29 cellular contexts compared by ENCODE assay signal in the genomic region with DNA sequence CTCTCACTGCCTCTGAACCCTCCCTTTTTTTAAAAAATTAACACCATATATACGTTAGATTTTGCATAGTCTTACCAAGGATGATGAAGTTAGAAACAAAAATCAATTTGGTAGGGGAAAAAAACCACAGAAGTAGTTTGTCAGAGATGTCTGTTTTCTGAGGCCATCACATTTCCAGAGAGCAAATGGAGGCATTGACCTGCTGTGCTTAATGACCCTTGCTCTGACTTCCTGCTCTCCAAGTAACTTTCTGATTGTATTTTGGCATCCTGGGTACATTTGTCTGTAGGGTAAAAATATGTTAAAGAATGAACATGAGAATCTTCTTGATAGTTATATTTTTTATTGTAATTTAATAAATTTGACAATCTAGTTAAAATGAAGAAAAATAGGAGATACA.
DNase-seq lines count a peak whose midpoint lies in the region; ATAC-seq, FAIRE-seq and TF ChIP-seq lines count a peak whose summit lies in the region.
"Had no signal": no experiment of that assay in that cellular context is flagged by ENCODE, and none has a peak within 500 bp of the region (broad histone marks: within the 10 kb centered on the region; RNA-seq: fewer than 3 reads in every experiment).

No MANE protein-coding gene starts in this region.

- intact Hi-C loops in HepG2 (cut with micrococcal nuclease; ENCODE audit: unreplicated experiment) (no loop called here), esophagus squamous epithelium (cut with DNase I) (no loop called here)

- TF ChIP-seq RAD21 in liver (IDR thresholded peaks at IDR 0.05): no peak
- no peak for TF ChIP-seq RAD21 in HepG2 (CRISPR knock-in tag; IDR thresholded peaks at IDR 0.05)

- H4K20me1 ChIP-seq in HepG2 (ENCODE audit: insufficient read depth, low read length): no peaks in the 10 kb centered on the region
- H4K20me1 ChIP-seq: BLaER1 had no signal

- ATAC-seq in HepG2: no peak
- ATAC-seq: GM23338 had no signal

- H3K9me3 ChIP-seq in liver (ENCODE audit: control insufficient read depth in 4 of 4, low read length in 3 of 4) (no peaks in the 10 kb centered on the region), HepG2 (ENCODE audit: low read length) (no peaks in the 10 kb centered on the region), esophagus squamous epithelium (no peaks in the 10 kb centered on the region)
- H3K9me3 ChIP-seq: BLaER1, SJSA1 had no signal

- DNase-seq in HepG2 (ENCODE audit: low spot score) (no peak), glomerular visceral epithelial cell (ENCODE audit: extremely low spot score) (peak; percentile 35), nephron progenitor cell (no peak), AG20443 (ENCODE audit: low spot score) (no peak), esophagus squamous epithelium (lab: John Stamatoyannopoulos, UW) (no peak), HTR-8/SVneo (ENCODE audit: insufficient read length, low spot score) (no peak)
- DNase-seq: CD4-positive, CD25-positive, alpha-beta regulatory T cell; DMS153; DND-41; H9; HFFc6; NCI-H1092 treated with DMSO at 0.1 percent for 48 hours; NCI-H1436 treated with DMSO at 0.1 percent for 48 hours; NCI-H187 treated with DMSO at 0.1 percent for 48 hours; NCI-H2107; NCI-H446; NCI-H526; NCI-H82; NK-92 treated with Interleukin-12 subunit alpha and Interleukin-12 subunit beta, amount 100 ng/mL, for 24 hours; PC-9; Right ventricle myocardium superior; RPMI8226 had no signal

- no peak for TF ChIP-seq CTCF in liver (IDR thresholded peaks at IDR 0.05; ENCODE audit: low read depth, low read length, missing input control)
- TF ChIP-seq CTCF in HepG2 (CRISPR knock-in tag; IDR thresholded peaks at IDR 0.05): no peak
- no peak for TF ChIP-seq CTCF in nephron progenitor cell (IDR thresholded peaks at IDR 0.05)
- TF ChIP-seq CTCF in esophagus squamous epithelium (IDR thresholded peaks at IDR 0.05): no peak

- FAIRE-seq in HepG2 (lab: Jason Lieb, UNC): no peak
- FAIRE-seq in HTR-8/SVneo (lab: Jason Lieb, UNC): no peak
- FAIRE-seq: GM18507 had no signal

- TF ChIP-seq POLR2A in HepG2 (IDR thresholded peaks at IDR 0.05; ENCODE audit: insufficient read depth in 1 of 2, low read depth in 2 of 2, low read length in 2 of 2) (no peak), esophagus squamous epithelium (IDR thresholded peaks at IDR 0.05) (no peak)

- no peaks in the 10 kb centered on the region for H3K79me2 ChIP-seq in HepG2 (ENCODE audit: insufficient read depth, low read length)

- peaks cover 4% of the 10 kb centered on the region for H3K9me3 Mint-ChIP-seq in nephron progenitor cell
- H3K9me3 Mint-ChIP-seq: GM23338, H9, HFFc6 had no signal

- no peak overlapping the region for H3K4me3 Mint-ChIP-seq in nephron progenitor cell
- H3K4me3 Mint-ChIP-seq: CD4-positive, CD25-positive, alpha-beta regulatory T cell; GM23338; H9; HFFc6; IgD-negative memory B cell had no signal

- peak overlapping the region; percentile 54 for H3K27ac Mint-ChIP-seq in nephron progenitor cell
- H3K27ac Mint-ChIP-seq: CD4-positive, CD25-positive, alpha-beta regulatory T cell; GM23338; H9; HFFc6; IgD-negative memory B cell had no signal

- peaks cover 15% of the 10 kb centered on the region for H3K36me3 Mint-ChIP-seq in nephron progenitor cell (ENCODE audit: low read depth)

- H3K27me3 ChIP-seq in liver (ENCODE audit: control insufficient read depth in 4 of 4, insufficient read depth in 4 of 4, low read length in 3 of 4) (no peaks in the 10 kb centered on the region), HepG2 (ENCODE audit: control insufficient read depth in 1 of 2, insufficient read depth in 2 of 2, low read length in 2 of 2) (no peaks in the 10 kb centered on the region), esophagus squamous epithelium (no peaks in the 10 kb centered on the region)
- H3K27me3 ChIP-seq: BLaER1, SJSA1 had no signal

- H3K4me2 ChIP-seq in HepG2 (ENCODE audit: low read depth, low read length): no peak overlapping the region; the same call in 1 of the 2 replicates
- H3K4me2 ChIP-seq: BLaER1, GM23338, PC-9 had no signal

- H3K4me1 ChIP-seq in liver (ENCODE audit: control insufficient read depth in 4 of 4, insufficient read depth in 4 of 4, low read length in 3 of 4) (peaks cover 7 to 36% (median 34%) of the 10 kb centered on the region in 4 donors), HepG2 (ENCODE audit: insufficient read depth, low read length) (peaks cover 53% of the 10 kb centered on the region), esophagus squamous epithelium (no peaks in the 10 kb centered on the region)

- no peaks in the 10 kb centered on the region for H3K36me3 ChIP-seq in liver (ENCODE audit: control insufficient read depth in 4 of 4, insufficient read depth in 3 of 4, low read depth in 1 of 4, low read length in 3 of 4)
- no peaks in the 10 kb centered on the region for H3K36me3 ChIP-seq in HepG2 (replicated peaks in 1 of 2; ENCODE audit: control insufficient read depth in 1 of 2, insufficient read depth in 2 of 2, low read length in 2 of 2)
- no peaks in the 10 kb centered on the region for H3K36me3 ChIP-seq in esophagus squamous epithelium
- H3K36me3 ChIP-seq: SJSA1 had no signal

- WGBS in liver: 52% methylated on average over 1 of the region's 1 CpG
- 83% methylated on average over 1 of the region's 1 CpG for WGBS in HepG2 (ENCODE audit: low lambda C conversion rate)
- 83 to 90% methylated on average over 1 of the region's 1 CpG for WGBS in esophagus squamous epithelium, 2 donors

- in situ Hi-C loops in HepG2 (cut with HindIII; ENCODE audit: extremely low pct_ligation_motif_present, low pct_unique_long_range_greater_than_20kb): no loop called here

- no TSS peak for BruUV-seq in HepG2 (replicated peaks; lab: Mats Ljungman, UMichigan)

- H3K9ac ChIP-seq in liver (ENCODE audit: low read depth in 1 of 2, low read length in 2 of 2) (no peak overlapping the region), HepG2 (ENCODE audit: insufficient read depth, low read depth, low read length) (no peak overlapping the region)
- H3K9ac ChIP-seq: BLaER1 had no signal

- no peak overlapping the region for H3K4me3 ChIP-seq in liver (ENCODE audit: low read depth in 1 of 3, low read length in 3 of 3)
- H3K4me3 ChIP-seq in HepG2 (replicated peaks in 1 of 3; ENCODE audit: insufficient read depth in 1 of 3, low read depth in 2 of 3, low read length in 3 of 3): no peak overlapping the region
- no peak overlapping the region for H3K4me3 ChIP-seq in esophagus squamous epithelium
- H3K4me3 ChIP-seq: BLaER1, GM23338, PC-9, SJSA1 had no signal

- H3K4me1 Mint-ChIP-seq in nephron progenitor cell: peaks cover 41% of the 10 kb centered on the region
- H3K4me1 Mint-ChIP-seq: GM23338, H9 had no signal

- POLR2A ChIA-PET in HepG2 (lab: Yijun Ruan, JAX): no interaction called here

- CTCF ChIA-PET in HepG2 (lab: Yijun Ruan, JAX; ENCODE audit: low intra/inter-chr PET ratio, low total read pairs): no interaction called here

- no peaks in the 10 kb centered on the region for H3K27me3 Mint-ChIP-seq in nephron progenitor cell (ENCODE audit: low read depth, poor library complexity)
- H3K27me3 Mint-ChIP-seq: CD4-positive, CD25-positive, alpha-beta regulatory T cell; IgD-negative memory B cell had no signal

- no peak overlapping the region for H2AFZ ChIP-seq in HepG2 (ENCODE audit: low read length)
- H2AFZ ChIP-seq: GM23338, PC-9 had no signal

- no peak for TF ChIP-seq EP300 in HepG2 (IDR thresholded peaks at IDR 0.05; ENCODE audit: low read depth in 2 of 2, low read length in 2 of 2)
- TF ChIP-seq EP300 in HepG2 (CRISPR knock-in tag; IDR thresholded peaks at IDR 0.05; ENCODE audit: borderline replicate concordance): no peak

- H3K27ac ChIP-seq in liver (ENCODE audit: low read depth in 1 of 2, low read length in 2 of 2): no peak overlapping the region
- no peak overlapping the region for H3K27ac ChIP-seq in HepG2 (ENCODE audit: extremely low read length, insufficient read depth, low read length)
- no peak overlapping the region for H3K27ac ChIP-seq in esophagus squamous epithelium
- H3K27ac ChIP-seq: 22Rv1, BLaER1, PC-9, SJSA1 had no signal

TF ChIP-seq in liver, 16 proteins besides CTCF, POLR2A, EP300 and RAD21:
- peak; percentile 46 to 74 for TF ChIP-seq RXRA (IDR thresholded peaks at IDR 0.05)
- no peak for TF ChIP-seq FOXA2 (IDR thresholded peaks at IDR 0.05)
- peak; percentile 80 for TF ChIP-seq NR2F2 (IDR thresholded peaks at IDR 0.05)
- peak; percentile 16 to 36 for TF ChIP-seq HNF4A (conservative IDR thresholded peaks at IDR 0.05)
- TF ChIP-seq FOXA1 (IDR thresholded peaks at IDR 0.05): no peak
TF ChIP-seq in liver: peak in this region for 3.

TF ChIP-seq in HepG2, 621 proteins besides CTCF, POLR2A, EP300 and RAD21 (continues in another document):
- TF ChIP-seq, protein P1, sequence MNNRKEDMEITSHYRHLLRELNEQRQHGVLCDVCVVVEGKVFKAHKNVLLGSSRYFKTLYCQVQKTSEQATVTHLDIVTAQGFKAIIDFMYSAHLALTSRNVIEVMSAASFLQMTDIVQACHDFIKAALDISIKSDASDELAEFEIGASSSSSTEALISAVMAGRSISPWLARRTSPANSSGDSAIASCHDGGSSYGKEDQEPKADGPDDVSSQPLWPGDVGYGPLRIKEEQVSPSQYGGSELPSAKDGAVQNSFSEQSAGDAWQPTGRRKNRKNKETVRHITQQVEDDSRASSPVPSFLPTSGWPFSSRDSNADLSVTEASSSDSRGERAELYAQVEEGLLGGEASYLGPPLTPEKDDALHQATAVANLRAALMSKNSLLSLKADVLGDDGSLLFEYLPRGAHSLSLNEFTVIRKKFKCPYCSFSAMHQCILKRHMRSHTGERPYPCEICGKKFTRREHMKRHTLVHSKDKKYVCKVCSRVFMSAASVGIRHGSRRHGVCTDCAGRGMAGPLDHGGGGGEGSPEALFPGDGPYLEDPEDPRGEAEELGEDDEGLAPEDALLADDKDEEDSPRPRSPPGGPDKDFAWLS (CRISPR knock-in tag; IDR thresholded peaks at IDR 0.05; ENCODE audit: borderline replicate concordance): no peak
- TF ChIP-seq SP1 (IDR thresholded peaks at IDR 0.05) (no peak), SP1 (CRISPR knock-in tag; IDR thresholded peaks at IDR 0.05) (no peak), CREM (IDR thresholded peaks at IDR 0.05) (no peak), CREM (CRISPR knock-in tag; IDR thresholded peaks at IDR 0.05) (no peak), TFAP4 (IDR thresholded peaks at IDR 0.05; ENCODE audit: borderline replicate concordance, low read depth) (no peak)
